23 cellular contexts compared by ENCODE assay signal in genomic region chr2:212364586-212364985, GRCh38.
DNase-seq lines count a peak whose midpoint lies in the region; ATAC-seq and TF ChIP-seq lines count a peak whose summit lies in the region.
"Had no signal": no experiment of that assay in that cellular context is flagged by ENCODE, and none has a peak within 500 bp of the region (broad histone marks: within the 10 kb centered on the region; RNA-seq: fewer than 3 reads in every experiment).

No MANE protein-coding gene starts in this region.

- WGBS in mesodermal cell (ENCODE audit: insufficient coverage in 2 of 2), 2 experiments, result no CpG with 5 or more reads among the region's 1 CpG

- no peak for TF ChIP-seq CTCF in astrocyte of the spinal cord (IDR thresholded peaks at IDR 0.05; ENCODE audit: low read depth, low read length)

- in situ Hi-C loops in astrocyte of the spinal cord (cut with HindIII; ENCODE audit: low sequenced_read_pairs), result no loop called here

- peak; percentile 27 for DNase-seq in NCI-H2227 treated with DMSO at 0.1 percent for 48 hours (lab: John Stamatoyannopoulos, UW)
- DNase-seq in NCI-H2227 (lab: John Stamatoyannopoulos, UW; ENCODE audit: unreplicated experiment), result no peak
- DNase-seq in astrocyte of the spinal cord (ENCODE audit: low read depth, low spot score), result peak; percentile 4
- DNase-seq in superior temporal gyrus (ENCODE audit: extremely low spot score), result peak; percentile 69
- DNase-seq in NK-92 treated with Interleukin-12 subunit alpha and Interleukin-12 subunit beta, amount 100 ng/mL, for 24 hours (lab: John Stamatoyannopoulos, UW), result no peak
- DNase-seq in left colon, result no peak
- DNase-seq: activated CD8-positive, alpha-beta memory T cell treated with anti-CD3 and anti-CD28 coated beads, Interleukin-2, amount 50 U/mL, for 4 hours; activated naive CD8-positive, alpha-beta T cell treated with anti-CD3 and anti-CD28 coated beads, Interleukin-2, amount 10 ng/mL, durations not matched to agents 7 days and 5 days; DMS79 treated with DMSO at 0.1 percent for 48 hours; H9; NCI-H1092 treated with DMSO at 0.1 percent for 48 hours; NCI-H2081 treated with DMSO at 0.1 percent for 48 hours; NCI-H524 treated with DMSO at 0.1 percent for 48 hours; RPMI8226; stimulated activated CD4-positive, alpha-beta T cell treated with anti-CD3 and anti-CD28 coated beads, Interleukin-12 subunit alpha, Interleukin-12 subunit beta, amount 100 ng/mL, for 4 hours; stimulated activated naive CD8-positive, alpha-beta T cell treated with anti-CD3 and anti-CD28 coated beads, Interleukin-15, amount 100 ng/mL, for 72 hours; trophoblast cell; WERI-Rb-1 had no signal

- intact Hi-C loops in left colon (cut with DNase I, micrococcal nuclease), result no loop called here

- H3K36me3 ChIP-seq in mesodermal cell (ENCODE audit: control insufficient read depth, insufficient read depth, low read length), result no peaks in the 10 kb centered on the region
- H3K36me3 ChIP-seq: WERI-Rb-1 had no signal

- ATAC-seq in HG02678 (IDR thresholded peaks at IDR 0.05; ENCODE audit: unreplicated experiment) (no peak), left colon (no peak)
- ATAC-seq: activated T-helper 17 cell treated with anti-CD3 and anti-CD28 coated beads, Interleukin-2, amount 50 U/mL, for 72 hours; stimulated activated naive CD8-positive, alpha-beta T cell treated with anti-CD3 and anti-CD28 coated beads, Interleukin-15, amount 100 ng/mL, for 72 hours had no signal

- peaks cover 5% of the 10 kb centered on the region for H3K4me1 ChIP-seq in mesodermal cell (ENCODE audit: control insufficient read depth, insufficient read depth, low read length, poor library complexity, severe bottlenecking)

- no peak overlapping the region for H3K4me3 ChIP-seq in astrocyte of the spinal cord (ENCODE audit: low read depth, low read length)
- H3K4me3 ChIP-seq in mesodermal cell (ENCODE audit: extremely low read depth, insufficient read depth, low read length, poor library complexity, severe bottlenecking), result no peak overlapping the region
- H3K4me3 ChIP-seq: hepatocyte had no signal

- peak overlapping the region; percentile 19 for H3K27ac ChIP-seq in mesodermal cell (ENCODE audit: low read depth, low read length, severe bottlenecking)
- H3K27ac ChIP-seq: 22Rv1, hepatocyte, WERI-Rb-1 had no signal

- no peaks in the 10 kb centered on the region for H3K9me3 ChIP-seq in mesodermal cell (ENCODE audit: control insufficient read depth, low read length)

Comparison
In these comparisons a context has a peak if more than half of its experiments do, and no peak if none do; other contexts are left out.
1. DNase-seq: peak in NCI-H2227 treated with DMSO at 0.1 percent for 48 hours (single experiment), astrocyte of the spinal cord (single experiment) and superior temporal gyrus (single experiment); none in NCI-H2227 (single experiment), NK-92 treated with Interleukin-12 subunit alpha and Interleukin-12 subunit beta, amount 100 ng/mL, for 24 hours (single experiment) and left colon (0 of 2).